23 cellular contexts compared by ENCODE assay signal in the genomic region with DNA sequence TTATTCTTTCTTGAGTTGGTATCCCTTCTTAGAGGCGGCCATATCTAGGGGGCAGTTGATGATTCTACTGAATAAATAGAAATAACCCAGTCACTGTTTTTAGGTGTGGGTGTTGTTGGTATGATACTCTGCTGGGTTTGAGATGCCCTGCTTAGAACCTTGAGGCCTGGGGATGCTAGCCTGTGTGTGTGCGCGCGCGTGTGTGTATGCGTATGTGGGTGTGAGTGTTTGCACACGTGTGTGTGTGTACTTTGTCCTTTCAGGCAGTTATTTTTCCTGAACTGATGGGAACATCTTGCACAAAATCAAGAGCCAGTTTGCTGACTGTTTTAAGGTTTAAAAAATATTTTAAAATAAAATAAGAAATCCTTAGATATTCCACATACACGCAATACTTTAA. TPM values are rescaled to one million over a fixed set of nuclear protein-coding genes. Genes with fewer than 3 reads are reported as not detected.
"Had no signal": no experiment of that assay in that cellular context is flagged by ENCODE, and none has a peak within 500 bp of the region (broad histone marks: within the 10 kb centered on the region; RNA-seq: fewer than 3 reads in every experiment).

No MANE protein-coding gene starts in this region.

- H3K36me3 ChIP-seq: esophagus muscularis mucosa, gastroesophageal sphincter, heart left ventricle, left lung, lower lobe of right lung had no signal

- H3K36me3 Mint-ChIP-seq: immature natural killer cell, mesothelial cell of epicardium had no signal

- FAIRE-seq: endothelial cell of umbilical vein, frontal cortex, kidney had no signal

- H3K9me3 Mint-ChIP-seq: immature natural killer cell, mesothelial cell of epicardium had no signal

- H3K27ac Mint-ChIP-seq: immature natural killer cell, mesothelial cell of epicardium had no signal

- H3K4me1 ChIP-seq: gastroesophageal sphincter, left lung, lower lobe of right lung had no signal

- DNase-seq: dermis blood vessel endothelial cell; dorsolateral prefrontal cortex; effector CD4-positive, alpha-beta T cell; effector memory CD4-positive, alpha-beta T cell; foreskin keratinocyte; heart left ventricle; hypothalamus; immature natural killer cell; islet precursor cell; kidney; kidney glomerular epithelial cell; left lung; left ventricle myocardium superior; lower lobe of right lung; mesenchymal stem cell had no signal

- H3K4me3 ChIP-seq: coronary artery, dorsolateral prefrontal cortex, esophagus muscularis mucosa, gastroesophageal sphincter, heart left ventricle, hepatocyte, left lung, lower lobe of right lung had no signal

- H3K4me3 Mint-ChIP-seq: immature natural killer cell, mesothelial cell of epicardium had no signal

- H3K9me3 ChIP-seq: esophagus muscularis mucosa, gastroesophageal sphincter, heart left ventricle, left lung, lower lobe of right lung had no signal

- H3K27ac ChIP-seq: coronary artery, dorsolateral prefrontal cortex, esophagus muscularis mucosa, foreskin keratinocyte, gastroesophageal sphincter, heart left ventricle, hepatocyte, left lung, lower lobe of right lung had no signal

- H3K27me3 ChIP-seq: esophagus muscularis mucosa, foreskin keratinocyte, gastroesophageal sphincter, heart left ventricle, hepatocyte, left lung had no signal

- ATAC-seq: foreskin keratinocyte, gastroesophageal sphincter, heart left ventricle, left lung, left ventricle myocardium superior, lower lobe of right lung had no signal

RNA-seq across cellular contexts. Expression of a gene that starts 3.3 kb away (rescaled TPM):
- total RNA-seq: dermis blood vessel endothelial cell, endothelial cell of umbilical vein, frontal cortex, lung microvascular endothelial cell had no signal
